ENCODE assay signal across 31 cellular contexts in the genomic region with DNA sequence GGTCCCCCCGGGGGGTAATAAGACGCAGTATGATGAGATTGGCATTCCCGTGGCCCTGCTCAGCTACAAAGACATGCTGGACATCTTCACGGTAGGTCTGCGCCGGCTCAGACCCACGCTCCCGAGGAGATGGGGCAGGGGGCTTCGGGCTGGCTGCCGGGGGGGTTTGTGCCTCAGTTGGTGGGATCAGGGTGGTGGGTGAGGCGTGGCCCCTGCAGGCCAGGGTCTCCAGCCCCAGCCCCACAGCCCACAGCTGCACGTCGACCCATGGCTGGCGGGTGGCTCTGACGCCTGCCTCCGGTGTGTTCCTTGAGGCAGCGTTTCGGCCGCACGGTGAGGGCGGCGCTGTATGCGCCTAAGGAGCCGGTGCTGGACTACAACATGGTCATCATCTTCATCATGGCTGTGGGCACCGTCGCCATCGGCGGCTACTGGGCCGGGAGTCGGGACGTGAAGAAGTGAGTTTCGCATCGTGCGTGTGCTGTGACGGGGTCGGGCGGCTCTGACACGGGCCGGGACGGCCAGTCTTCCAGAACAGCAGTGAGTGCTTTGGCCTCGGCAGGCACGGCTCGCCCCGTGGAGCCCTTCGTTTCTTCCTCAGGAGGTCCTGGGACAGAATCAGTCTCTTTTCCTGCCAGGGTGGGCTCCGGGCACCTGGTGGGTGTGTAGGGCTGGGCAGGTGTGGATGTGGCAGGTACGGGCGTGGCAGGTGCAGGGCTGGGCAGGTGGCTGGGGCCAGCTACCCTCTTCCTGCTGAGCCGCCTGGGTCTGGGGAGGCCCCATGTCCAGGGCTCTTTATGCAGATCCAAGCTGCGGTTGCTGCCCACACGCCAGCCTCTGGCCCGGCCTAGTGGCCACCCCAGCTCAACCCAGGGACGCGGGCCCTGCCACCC. TPM values are rescaled to one million over a fixed set of nuclear protein-coding genes. Genes with fewer than 3 reads are reported as not detected.
"Had no signal": no experiment of that assay in that cellular context is flagged by ENCODE, and none has a peak within 500 bp of the region (broad histone marks: within the 10 kb centered on the region; RNA-seq: fewer than 3 reads in every experiment).

No MANE protein-coding gene starts in this region.

- H3K4me3 ChIP-seq: esophagus squamous epithelium, psoas muscle, smooth muscle cell, tibial nerve had no signal

- H3K27ac ChIP-seq: esophagus squamous epithelium, parathyroid adenoma, psoas muscle, tibial nerve, WERI-Rb-1 had no signal

- FAIRE-seq: islet of Langerhans had no signal

- H3K27me3 ChIP-seq: esophagus squamous epithelium, tibial nerve had no signal

- H3K9me3 ChIP-seq: esophagus squamous epithelium, psoas muscle, tibial nerve had no signal

- H3K9ac ChIP-seq: parathyroid adenoma had no signal

- H3K4me2 ChIP-seq: smooth muscle cell had no signal

- ATAC-seq: activated CD4-positive, CD25-positive, alpha-beta regulatory T cell treated with anti-CD3 and anti-CD28 coated beads, Interleukin-2, amount 50 U/mL, for 24 hours; psoas muscle; stimulated activated memory B cell treated with anti-CD40 and anti-IgM and Interleukin-4, amounts not matched to agents 10 μg/mL and 1 μg/mL and 100 μg/mL, for 72 hours; T-helper 17 cell had no signal

- DNase-seq: activated CD4-positive, alpha-beta memory T cell treated with anti-CD3 and anti-CD28 coated beads for 36 hours; activated CD4-positive, alpha-beta T cell treated with anti-CD3 and anti-CD28 coated beads, Interleukin-2, amount 10 ng/mL, durations not matched to agents 24 days and 14 days; activated CD8-positive, alpha-beta memory T cell treated with anti-CD3 and anti-CD28 coated beads, Interleukin-2, amount 50 U/mL, for 4 hours; activated gamma-delta T cell; activated naive CD4-positive, alpha-beta T cell treated with anti-CD3 and anti-CD28 coated beads, Interleukin-2, amount 50 U/mL, for 16 hours; activated T-cell treated with anti-CD3 and anti-CD28 coated beads, Interleukin-2, amount 50 U/mL, for 1 hour; amniotic stem cell; central memory CD4-positive, alpha-beta T cell; endodermal cell; esophagus squamous epithelium; foreskin melanocyte; mammary epithelial cell; naive thymus-derived CD4-positive, alpha-beta T cell; occipital lobe; psoas muscle; stimulated activated CD4-positive, alpha-beta T cell treated with anti-CD3 and anti-CD28 coated beads, Interleukin-1b, Interleukin-23, amount 100 ng/mL, for 48 hours; stimulated activated CD4-positive, alpha-beta T cell treated with anti-CD3 and anti-CD28 coated beads, Interleukin-4, amount 100 ng/mL, for 4 hours; stimulated activated CD8-positive, alpha-beta memory T cell treated with anti-CD3 and anti-CD28 coated beads, Interleukin-4, amount 100 ng/mL, for 48 hours; T-helper 17 cell; T1000; WERI-Rb-1 had no signal

- H2AFZ ChIP-seq: parathyroid adenoma had no signal

RNA-seq across cellular contexts. Expression of a gene that starts 21.1 kb away (rescaled TPM):
- total RNA-seq: activated CD4-positive, alpha-beta memory T cell treated with anti-CD3 and anti-CD28 coated beads for 36 hours; activated CD4-positive, alpha-beta T cell treated with anti-CD3 and anti-CD28 coated beads, Interleukin-2, amount 10 ng/mL, durations not matched to agents 24 days and 14 days; activated CD8-positive, alpha-beta memory T cell treated with anti-CD3 and anti-CD28 coated beads for 36 hours; activated T-helper 1 cell treated with anti-CD3 and anti-CD28 coated beads, Interleukin-12 subunit alpha, Interleukin-12 subunit beta, Interleukin-2, Interleukin-4 antibody, amounts not matched to agents 30 ng/mL and 10 ng/mL and 1 ng/mL, durations not matched to agents 14 hours and 24 hours and 36 hours; mammary epithelial cell; naive thymus-derived CD4-positive, alpha-beta T cell; smooth muscle cell; T-helper 17 cell; tibial nerve had no signal
- polyA plus RNA-seq: mammary epithelial cell; naive thymus-derived CD4-positive, alpha-beta T cell; psoas muscle had no signal

RNA-seq across cellular contexts. Expression of a gene that starts 31.0 kb away (rescaled TPM):
- total RNA-seq: mammary epithelial cell, neural crest cell, psoas muscle, smooth muscle cell, urinary bladder had no signal
- polyA plus RNA-seq: mammary epithelial cell had no signal

RNA-seq across cellular contexts. Expression of a gene that starts 57.0 kb away (rescaled TPM):
- total RNA-seq: activated CD4-positive, alpha-beta memory T cell treated with anti-CD3 and anti-CD28 coated beads for 36 hours; endodermal cell; mammary epithelial cell; neural crest cell; occipital lobe; smooth muscle cell; T-helper 17 cell; urinary bladder had no signal
- polyA plus RNA-seq: mammary epithelial cell had no signal
